28 cellular contexts compared by ENCODE assay signal in genomic region chr1:25731626-25732370, GRCh38.
A peak's percentile ranks its signal among the peaks of the same experiment; 100 is the strongest.
DNase-seq lines count a peak whose midpoint lies in the region; ATAC-seq, FAIRE-seq and TF ChIP-seq lines count a peak whose summit lies in the region.
"Had no signal": no experiment of that assay in that cellular context is flagged by ENCODE, and none has a peak within 500 bp of the region (broad histone marks: within the 10 kb centered on the region; RNA-seq: fewer than 3 reads in every experiment).

No MANE protein-coding gene starts in this region.

- H3K4me3 ChIP-seq in H1 (ENCODE audit: extremely low read depth in 1 of 4, insufficient read depth in 2 of 4, low read depth in 3 of 4, low read length in 4 of 4) (no peak overlapping the region), upper lobe of right lung (no peak overlapping the region)
- H3K4me3 ChIP-seq: adrenal gland, body of pancreas, gastroesophageal sphincter, right lobe of liver had no signal

- no peak overlapping the region; the same call in 1 of the 2 replicates for H2BK15ac ChIP-seq in H1 (ENCODE audit: low read length)

- no peaks in the 10 kb centered on the region for H3K27me3 ChIP-seq in H1 (replicated peaks in 1 of 4; ENCODE audit: control insufficient read depth in 3 of 4, extremely low read depth in 1 of 4, insufficient read depth in 3 of 4, low read length in 3 of 4)
- no peaks in the 10 kb centered on the region for H3K27me3 ChIP-seq in upper lobe of right lung
- H3K27me3 ChIP-seq: adrenal gland, BE2C, body of pancreas, gastroesophageal sphincter, right lobe of liver had no signal

- no peak overlapping the region for H2AFZ ChIP-seq in H1 (ENCODE audit: low read length)

- no peak overlapping the region for H2BK12ac ChIP-seq in H1 (ENCODE audit: low read depth, low read length)

- FAIRE-seq in H1 (lab: Jason Lieb, UNC): no peak
- FAIRE-seq: endothelial cell of umbilical vein, GM18507 had no signal

- H2BK5ac ChIP-seq in H1 (ENCODE audit: low read depth, low read length): no peak overlapping the region

- H3K9me3 Mint-ChIP-seq in activated naive CD4-positive, alpha-beta T cell treated with anti-CD3 and anti-CD28 coated beads, Interleukin-2, amount 50 U/mL, for 24 hours: no peaks in the 10 kb centered on the region
- H3K9me3 Mint-ChIP-seq: neural crest cell; stimulated activated naive CD8-positive, alpha-beta T cell treated with anti-CD3 and anti-CD28 coated beads, Interleukin-15, Interleukin-2, amounts not matched to agents 100 ng/mL and 50 ng/mL, for 24 hours; T-helper 2 cell treated with Interferon-gamma antibody and Interleukin-4, amounts not matched to agents 5 μg/mL and 100 μg/mL, for 36 hours had no signal

- no peak overlapping the region for H3K14ac ChIP-seq in H1 (ENCODE audit: insufficient read length)

- H3K36me3 Mint-ChIP-seq in activated naive CD4-positive, alpha-beta T cell treated with anti-CD3 and anti-CD28 coated beads, Interleukin-2, amount 50 U/mL, for 24 hours: peaks cover 5% of the 10 kb centered on the region

- H3K9ac ChIP-seq in H1 (replicated peaks in 1 of 4; ENCODE audit: extremely low read depth in 1 of 4, low read depth in 3 of 4, low read length in 3 of 4): no peak overlapping the region

- no peak overlapping the region for H4K91ac ChIP-seq in H1 (replicated peaks; ENCODE audit: insufficient read length, low read length)

- TF ChIP-seq EP300 in H1 (IDR thresholded peaks at IDR 0.05; ENCODE audit: borderline replicate concordance in 1 of 2, low read depth in 2 of 2, low read length in 2 of 2): no peak

- no peak overlapping the region for H3K4me2 ChIP-seq in H1 (ENCODE audit: insufficient read depth in 1 of 2, low read depth in 2 of 2, low read length in 2 of 2)

- H3K4me1 ChIP-seq in H1 (replicated peaks in 1 of 4; ENCODE audit: control insufficient read depth in 3 of 4, insufficient read depth in 4 of 4, low read length in 3 of 4): peaks cover 0 to 9% (median 5%) of the 10 kb centered on the region in 4 experiments; a peak in 5 of 7 replicates
- H3K4me1 ChIP-seq in upper lobe of right lung: peaks cover 36% of the 10 kb centered on the region

- no peaks in the 10 kb centered on the region for H4K20me1 ChIP-seq in H1 (replicated peaks in 1 of 2; ENCODE audit: control insufficient read depth in 1 of 2, insufficient read depth in 2 of 2, low read length in 2 of 2)

- no peaks in the 10 kb centered on the region for H3K79me1 ChIP-seq in H1 (ENCODE audit: low read depth, low read length)

- H3K9me3 ChIP-seq in H1 (ENCODE audit: insufficient read depth in 2 of 2, low read depth in 1 of 2, low read length in 1 of 2): no peaks in the 10 kb centered on the region
- no peaks in the 10 kb centered on the region for H3K9me3 ChIP-seq in upper lobe of right lung
- H3K9me3 ChIP-seq: adrenal gland, BE2C, body of pancreas, Caco-2, gastroesophageal sphincter, right lobe of liver had no signal

- no peak overlapping the region for H3K56ac ChIP-seq in H1 (replicated peaks; ENCODE audit: insufficient read length, low read depth, low read length)

- H3K36me3 ChIP-seq in H1 (ENCODE audit: control insufficient read depth in 2 of 4, insufficient read depth in 4 of 4, low read length in 3 of 4) (no peaks in the 10 kb centered on the region), upper lobe of right lung (no peaks in the 10 kb centered on the region)
- H3K36me3 ChIP-seq: adrenal gland, BE2C, gastroesophageal sphincter, right lobe of liver had no signal

- H3K18ac ChIP-seq in H1 (ENCODE audit: extremely low read depth, low read length): no peak overlapping the region

- H3K4me3 Mint-ChIP-seq in activated naive CD4-positive, alpha-beta T cell treated with anti-CD3 and anti-CD28 coated beads, Interleukin-2, amount 50 U/mL, for 24 hours: no peak overlapping the region
- H3K4me3 Mint-ChIP-seq: neural crest cell; T-helper 2 cell treated with Interferon-gamma antibody and Interleukin-4, amounts not matched to agents 5 μg/mL and 100 μg/mL, for 36 hours had no signal

- ATAC-seq in upper lobe of right lung: no peak
- no peak for ATAC-seq in GM19351 (IDR thresholded peaks at IDR 0.05; ENCODE audit: unreplicated experiment)
- ATAC-seq: body of pancreas, gastroesophageal sphincter, left colon, right lobe of liver had no signal

- peak overlapping the region; percentile 1 for H3K27ac Mint-ChIP-seq in activated naive CD4-positive, alpha-beta T cell treated with anti-CD3 and anti-CD28 coated beads, Interleukin-2, amount 50 U/mL, for 24 hours
- H3K27ac Mint-ChIP-seq: immature natural killer cell; T-helper 2 cell treated with Interferon-gamma antibody and Interleukin-4, amounts not matched to agents 5 μg/mL and 100 μg/mL, for 36 hours had no signal

- no peak overlapping the region for H2BK20ac ChIP-seq in H1 (ENCODE audit: low read length)

- DNase-seq in activated naive CD4-positive, alpha-beta T cell treated with anti-CD3 and anti-CD28 coated beads, Interleukin-2, amount 50 U/mL, for 16 hours: no peak
- DNase-seq in NCI-H1694 treated with DMSO at 0.1 percent for 48 hours (lab: John Stamatoyannopoulos, UW): peak; percentile 59
- DNase-seq in H1 (ENCODE audit: low read depth in 1 of 2, low spot score in 2 of 2): no peak
- DNase-seq in upper lobe of right lung: peak; percentile 49
- no peak for DNase-seq in NCI-H128 (lab: John Stamatoyannopoulos, UW; ENCODE audit: unreplicated experiment)
- no peak for DNase-seq in activated CD4-positive, CD25-positive, alpha-beta regulatory T cell treated with anti-CD3 and anti-CD28 coated beads, Interleukin-2, amount 50 U/mL, for 72 hours
- DNase-seq: activated CD4-positive, alpha-beta T cell treated with anti-CD3 and anti-CD28 coated beads for 4 hours; activated gamma-delta T cell treated with Interleukin-2 at 50 U/mL for 16 hours; activated T-cell treated with anti-CD3 and anti-CD28 coated beads, Interleukin-2, amount 50 U/mL, for 1 hour; adrenal gland; BE2C; body of pancreas; Caco-2; hippocampal formation; immature natural killer cell; Karpas-422; left colon; NCI-H748 treated with DMSO at 0.1 percent for 48 hours; right lobe of liver; stimulated activated CD4-positive, alpha-beta T cell treated with anti-CD3 and anti-CD28 coated beads, Interleukin-15, amount 100 ng/mL, for 24 hours had no signal

- H3K79me2 ChIP-seq in H1 (ENCODE audit: control insufficient read depth in 1 of 2, insufficient read depth in 2 of 2, low read length in 2 of 2): no peaks in the 10 kb centered on the region

- no peaks in the 10 kb centered on the region for H3K27me3 Mint-ChIP-seq in activated naive CD4-positive, alpha-beta T cell treated with anti-CD3 and anti-CD28 coated beads, Interleukin-2, amount 50 U/mL, for 24 hours

- POLR2A ChIA-PET in H1 (lab: Charles Lee; ENCODE audit: partially characterized antibody): no interaction called here

- no peak for TF ChIP-seq CTCF in H1 (IDR thresholded peaks at IDR 0.05; ENCODE audit: control extremely low read depth in 1 of 3, insufficient read depth in 1 of 3, low read depth in 1 of 3, low read length in 3 of 3)
- TF ChIP-seq CTCF in upper lobe of right lung (IDR thresholded peaks at IDR 0.05): no peak

- no peak for TF ChIP-seq RAD21 in H1 (IDR thresholded peaks at IDR 0.05 in 1 of 2, conservative IDR thresholded peaks at IDR 0.05 in 1 of 2; ENCODE audit: low read depth in 2 of 2, low read length in 2 of 2)

- H4K8ac ChIP-seq in H1 (ENCODE audit: extremely low read depth, insufficient read depth, low read length): peak overlapping the region; percentile 28; the same call in 1 of the 2 replicates

- H3K23ac ChIP-seq in H1 (ENCODE audit: insufficient read length): no peak overlapping the region

- no peaks in the 10 kb centered on the region for H3K23me2 ChIP-seq in H1 (ENCODE audit: low read depth, low read length)

- no peak overlapping the region for H2AK5ac ChIP-seq in H1 (ENCODE audit: low read depth, low read length)

- H3K4ac ChIP-seq in H1 (replicated peaks; ENCODE audit: insufficient read length, low read depth, low read length): no peak overlapping the region

- peaks cover 84% of the 10 kb centered on the region for H3K4me1 Mint-ChIP-seq in activated naive CD4-positive, alpha-beta T cell treated with anti-CD3 and anti-CD28 coated beads, Interleukin-2, amount 50 U/mL, for 24 hours

- H2BK120ac ChIP-seq in H1 (replicated peaks; ENCODE audit: low read depth, low read length): no peak overlapping the region

- H3K27ac ChIP-seq in H1 (ENCODE audit: low read depth, low read length): no peak overlapping the region
- H3K27ac ChIP-seq in upper lobe of right lung: no peak overlapping the region
- H3K27ac ChIP-seq: body of pancreas, gastroesophageal sphincter, right lobe of liver had no signal

- no peak for TF ChIP-seq POLR2A in H1 (IDR thresholded peaks at IDR 0.05; ENCODE audit: control extremely low read depth in 1 of 2, low read depth in 2 of 2, low read length in 2 of 2)

- CTCF ChIA-PET in H1 (lab: Charles Lee; ENCODE audit: partially characterized antibody): interaction anchor here (0.9 to 1.8 kb wide), 2 partner anchors 26 to 123 kb away, joined by 3 to 5 read pairs; no protein-coding TSS in a partner anchor

- intact Hi-C loops in upper lobe of right lung (cut with DNase I): no loop called here

- WGBS in H1 (ENCODE audit: extremely low coverage in 1 of 2, insufficient coverage in 1 of 2, insufficient read length in 1 of 2, insufficient replicate concordance in 2 of 2, low coverage in 1 of 2, low lambda C conversion rate in 2 of 2, missing lambda C conversion rate in 1 of 2), 2 experiments: 85% methylated on average over 4 of the region's 4 CpGs; no CpG with 5 or more reads in 1 of the 2 experiments

- no peak overlapping the region for H4K5ac ChIP-seq in H1 (ENCODE audit: insufficient read length, low read depth, low read length)

TF ChIP-seq in H1, 55 proteins besides CTCF, POLR2A, EP300 and RAD21:
- no peak for TF ChIP-seq GTF2F1 (IDR thresholded peaks at IDR 0.05; ENCODE audit: borderline replicate concordance, low read depth, low read length)
- TF ChIP-seq CBX5 (IDR thresholded peaks at IDR 0.05; ENCODE audit: low read depth, low read length): no peak
- no peak for TF ChIP-seq RNF2 (IDR thresholded peaks at IDR 0.05; ENCODE audit: borderline replicate concordance, low read depth, low read length, missing control alignments, poor library complexity, severe bottlenecking)
- TF ChIP-seq SIN3A (conservative IDR thresholded peaks at IDR 0.05 in 1 of 2, IDR thresholded peaks at IDR 0.05 in 1 of 2; ENCODE audit: low read depth in 1 of 2, low read length in 2 of 2): no peak
- no peak for TF ChIP-seq PHF8 (conservative IDR thresholded peaks at IDR 0.05; ENCODE audit: low read depth, low read length)
- no peak for TF ChIP-seq POU5F1 (IDR thresholded peaks at IDR 0.05; ENCODE audit: low read depth, low read length)
- no peak for TF ChIP-seq SRF (IDR thresholded peaks at IDR 0.05; ENCODE audit: low read depth, low read length)
- no peak for TF ChIP-seq KDM1A (IDR thresholded peaks at IDR 0.05; ENCODE audit: borderline replicate concordance, low read length)

Comparison
In these comparisons a context has a peak if more than half of its experiments do, and no peak if none do; other contexts are left out.
1. DNase-seq: peak in NCI-H1694 treated with DMSO at 0.1 percent for 48 hours (single experiment) and upper lobe of right lung (single experiment); none in activated naive CD4-positive, alpha-beta T cell treated with anti-CD3 and anti-CD28 coated beads, Interleukin-2, amount 50 U/mL, for 16 hours (single experiment), H1 (0 of 2), NCI-H128 (single experiment) and activated CD4-positive, CD25-positive, alpha-beta regulatory T cell treated with anti-CD3 and anti-CD28 coated beads, Interleukin-2, amount 50 U/mL, for 72 hours (single experiment).